ENCODE assay signal across 1 cellular context in the genomic region with DNA sequence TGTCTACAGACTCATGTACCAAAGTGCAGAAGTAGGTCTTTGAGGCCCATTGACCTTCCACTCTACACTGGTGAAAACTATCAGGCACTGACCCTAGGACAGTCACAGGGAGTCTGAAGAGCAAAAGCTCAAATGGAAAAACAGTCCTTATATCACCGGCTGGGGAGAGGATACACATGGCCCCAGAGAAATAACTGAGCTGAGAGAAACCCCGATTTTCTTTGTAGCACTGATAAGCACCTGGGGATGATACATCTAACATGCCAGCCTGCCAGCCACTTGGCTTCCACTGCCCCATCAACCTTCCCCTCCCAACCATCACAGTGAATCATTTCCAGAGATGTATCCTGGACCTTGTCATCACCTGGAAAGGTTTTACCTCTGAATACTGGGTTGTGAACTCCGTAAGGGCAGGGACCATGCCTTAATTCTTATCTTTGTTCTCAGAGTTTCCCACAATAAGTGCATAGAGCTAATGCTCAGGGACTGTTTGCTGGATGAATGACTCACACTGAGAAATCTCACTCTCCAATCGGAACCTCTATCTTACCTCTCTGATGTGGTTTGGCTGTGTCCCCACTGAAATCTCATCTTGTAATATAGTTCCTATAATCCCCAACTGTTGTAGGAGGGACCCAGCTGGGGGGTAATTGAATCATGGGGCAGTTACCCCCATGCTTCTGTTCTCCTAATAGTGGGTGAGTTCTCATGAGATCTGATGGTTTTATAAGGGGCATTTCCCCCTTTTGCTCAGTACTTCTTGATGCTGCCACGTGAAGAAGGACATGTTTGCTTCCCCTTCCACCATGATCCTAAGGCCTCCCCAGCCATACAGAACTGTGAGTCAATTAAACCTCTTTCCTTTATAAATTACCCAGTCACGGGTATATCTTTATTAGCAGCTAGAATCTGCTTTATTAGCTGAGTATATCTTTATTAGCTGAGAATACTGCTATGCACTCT.
A peak's percentile ranks its signal among the peaks of the same experiment; 100 is the strongest.
TF ChIP-seq lines count a peak whose summit lies in the region.

No MANE protein-coding gene starts in this region.

TF ChIP-seq in HepG2, 621 proteins besides CTCF, POLR2A, EP300 and RAD21 (continued from another document and continues in another):
- TF ChIP-seq, protein P1, sequence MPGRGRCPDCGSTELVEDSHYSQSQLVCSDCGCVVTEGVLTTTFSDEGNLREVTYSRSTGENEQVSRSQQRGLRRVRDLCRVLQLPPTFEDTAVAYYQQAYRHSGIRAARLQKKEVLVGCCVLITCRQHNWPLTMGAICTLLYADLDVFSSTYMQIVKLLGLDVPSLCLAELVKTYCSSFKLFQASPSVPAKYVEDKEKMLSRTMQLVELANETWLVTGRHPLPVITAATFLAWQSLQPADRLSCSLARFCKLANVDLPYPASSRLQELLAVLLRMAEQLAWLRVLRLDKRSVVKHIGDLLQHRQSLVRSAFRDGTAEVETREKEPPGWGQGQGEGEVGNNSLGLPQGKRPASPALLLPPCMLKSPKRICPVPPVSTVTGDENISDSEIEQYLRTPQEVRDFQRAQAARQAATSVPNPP (CRISPR knock-in tag; IDR thresholded peaks at IDR 0.05): 0 out of 2 replicates have a peak, but pooled peaks have one; percentile 27
- TF ChIP-seq GABPB1 (CRISPR knock-in tag; IDR thresholded peaks at IDR 0.05) (no peak; the same call in 1 of the 2 replicates), ZNF44 (CRISPR knock-in tag; IDR thresholded peaks at IDR 0.05) (no peak), MIER3 (CRISPR knock-in tag; IDR thresholded peaks at IDR 0.05; ENCODE audit: borderline replicate concordance) (peak; percentile 80; the same call in 1 of the 2 replicates), ZNF547 (CRISPR knock-in tag; IDR thresholded peaks at IDR 0.05) (no peak), HMG20A (CRISPR knock-in tag; IDR thresholded peaks at IDR 0.05; ENCODE audit: borderline replicate concordance) (peak; percentile 100), MLLT10 (CRISPR knock-in tag; IDR thresholded peaks at IDR 0.05) (no peak), HNF4G (IDR thresholded peaks at IDR 0.05; ENCODE audit: borderline replicate concordance, low read depth, low read length) (peak; percentile 74), HNF4G (CRISPR knock-in tag; IDR thresholded peaks at IDR 0.05; ENCODE audit: borderline replicate concordance, low read depth) (peak; percentile 77; the same call in 1 of the 2 replicates), ATF1 (CRISPR knock-in tag; IDR thresholded peaks at IDR 0.05) (peak; percentile 9; the same call in 1 of the 2 replicates), ZNF780A (CRISPR knock-in tag; IDR thresholded peaks at IDR 0.05) (peak; percentile 48; the same call in 1 of the 2 replicates), ZNF644 (CRISPR knock-in tag; IDR thresholded peaks at IDR 0.05; ENCODE audit: low read depth) (peak; percentile 84; the same call in 1 of the 2 replicates), MIXL1 (CRISPR knock-in tag; IDR thresholded peaks at IDR 0.05) (0 out of 2 replicates have a peak, but pooled peaks have one; percentile 10), ZNF766 (CRISPR knock-in tag; IDR thresholded peaks at IDR 0.05; ENCODE audit: borderline replicate concordance) (no peak), PRMT3 (CRISPR knock-in tag; IDR thresholded peaks at IDR 0.05; ENCODE audit: borderline replicate concordance, low read depth) (no peak), ISL2 (CRISPR knock-in tag; IDR thresholded peaks at IDR 0.05) (peak; percentile 98), HNRNPUL1 (IDR thresholded peaks at IDR 0.05; ENCODE audit: low read depth, low read length) (0 out of 2 replicates have a peak, but pooled peaks have one; percentile 60), NFATC3 (CRISPR knock-in tag; IDR thresholded peaks at IDR 0.05) (no peak), SIX1 (CRISPR knock-in tag; IDR thresholded peaks at IDR 0.05; ENCODE audit: borderline replicate concordance) (peak; percentile 92; the same call in 1 of the 2 replicates), ZNF589 (CRISPR knock-in tag; conservative IDR thresholded peaks at IDR 0.05) (0 out of 2 replicates have a peak, but pooled peaks have one; percentile 60), SP1 (IDR thresholded peaks at IDR 0.05) (no peak), SP1 (CRISPR knock-in tag; IDR thresholded peaks at IDR 0.05) (0 out of 2 replicates have a peak, but pooled peaks have one; percentile 29)
- TF ChIP-seq, protein P2, sequence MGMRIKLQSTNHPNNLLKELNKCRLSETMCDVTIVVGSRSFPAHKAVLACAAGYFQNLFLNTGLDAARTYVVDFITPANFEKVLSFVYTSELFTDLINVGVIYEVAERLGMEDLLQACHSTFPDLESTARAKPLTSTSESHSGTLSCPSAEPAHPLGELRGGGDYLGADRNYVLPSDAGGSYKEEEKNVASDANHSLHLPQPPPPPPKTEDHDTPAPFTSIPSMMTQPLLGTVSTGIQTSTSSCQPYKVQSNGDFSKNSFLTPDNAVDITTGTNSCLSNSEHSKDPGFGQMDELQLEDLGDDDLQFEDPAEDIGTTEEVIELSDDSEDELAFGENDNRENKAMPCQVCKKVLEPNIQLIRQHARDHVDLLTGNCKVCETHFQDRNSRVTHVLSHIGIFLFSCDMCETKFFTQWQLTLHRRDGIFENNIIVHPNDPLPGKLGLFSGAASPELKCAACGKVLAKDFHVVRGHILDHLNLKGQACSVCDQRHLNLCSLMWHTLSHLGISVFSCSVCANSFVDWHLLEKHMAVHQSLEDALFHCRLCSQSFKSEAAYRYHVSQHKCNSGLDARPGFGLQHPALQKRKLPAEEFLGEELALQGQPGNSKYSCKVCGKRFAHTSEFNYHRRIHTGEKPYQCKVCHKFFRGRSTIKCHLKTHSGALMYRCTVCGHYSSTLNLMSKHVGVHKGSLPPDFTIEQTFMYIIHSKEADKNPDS (CRISPR knock-in tag; IDR thresholded peaks at IDR 0.05): 0 out of 2 replicates have a peak, but pooled peaks have one; percentile 50
- TF ChIP-seq, protein P3, sequence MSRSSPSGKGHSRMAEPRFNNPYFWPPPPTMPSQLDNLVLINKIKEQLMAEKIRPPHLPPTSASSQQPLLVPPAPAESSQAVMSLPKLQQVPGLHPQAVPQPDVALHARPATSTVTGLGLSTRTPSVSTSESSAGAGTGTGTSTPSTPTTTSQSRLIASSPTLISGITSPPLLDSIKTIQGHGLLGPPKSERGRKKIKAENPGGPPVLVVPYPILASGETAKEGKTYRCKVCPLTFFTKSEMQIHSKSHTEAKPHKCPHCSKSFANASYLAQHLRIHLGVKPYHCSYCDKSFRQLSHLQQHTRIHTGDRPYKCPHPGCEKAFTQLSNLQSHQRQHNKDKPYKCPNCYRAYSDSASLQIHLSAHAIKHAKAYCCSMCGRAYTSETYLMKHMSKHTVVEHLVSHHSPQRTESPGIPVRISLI (CRISPR knock-in tag; IDR thresholded peaks at IDR 0.05; ENCODE audit: borderline replicate concordance): no peak
- TF ChIP-seq, protein P4, sequence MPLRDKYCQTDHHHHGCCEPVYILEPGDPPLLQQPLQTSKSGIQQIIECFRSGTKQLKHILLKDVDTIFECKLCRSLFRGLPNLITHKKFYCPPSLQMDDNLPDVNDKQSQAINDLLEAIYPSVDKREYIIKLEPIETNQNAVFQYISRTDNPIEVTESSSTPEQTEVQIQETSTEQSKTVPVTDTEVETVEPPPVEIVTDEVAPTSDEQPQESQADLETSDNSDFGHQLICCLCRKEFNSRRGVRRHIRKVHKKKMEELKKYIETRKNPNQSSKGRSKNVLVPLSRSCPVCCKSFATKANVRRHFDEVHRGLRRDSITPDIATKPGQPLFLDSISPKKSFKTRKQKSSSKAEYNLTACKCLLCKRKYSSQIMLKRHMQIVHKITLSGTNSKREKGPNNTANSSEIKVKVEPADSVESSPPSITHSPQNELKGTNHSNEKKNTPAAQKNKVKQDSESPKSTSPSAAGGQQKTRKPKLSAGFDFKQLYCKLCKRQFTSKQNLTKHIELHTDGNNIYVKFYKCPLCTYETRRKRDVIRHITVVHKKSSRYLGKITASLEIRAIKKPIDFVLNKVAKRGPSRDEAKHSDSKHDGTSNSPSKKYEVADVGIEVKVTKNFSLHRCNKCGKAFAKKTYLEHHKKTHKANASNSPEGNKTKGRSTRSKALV (CRISPR knock-in tag; IDR thresholded peaks at IDR 0.05): 0 out of 2 replicates have a peak, but pooled peaks have one; percentile 42
- TF ChIP-seq, protein P5, sequence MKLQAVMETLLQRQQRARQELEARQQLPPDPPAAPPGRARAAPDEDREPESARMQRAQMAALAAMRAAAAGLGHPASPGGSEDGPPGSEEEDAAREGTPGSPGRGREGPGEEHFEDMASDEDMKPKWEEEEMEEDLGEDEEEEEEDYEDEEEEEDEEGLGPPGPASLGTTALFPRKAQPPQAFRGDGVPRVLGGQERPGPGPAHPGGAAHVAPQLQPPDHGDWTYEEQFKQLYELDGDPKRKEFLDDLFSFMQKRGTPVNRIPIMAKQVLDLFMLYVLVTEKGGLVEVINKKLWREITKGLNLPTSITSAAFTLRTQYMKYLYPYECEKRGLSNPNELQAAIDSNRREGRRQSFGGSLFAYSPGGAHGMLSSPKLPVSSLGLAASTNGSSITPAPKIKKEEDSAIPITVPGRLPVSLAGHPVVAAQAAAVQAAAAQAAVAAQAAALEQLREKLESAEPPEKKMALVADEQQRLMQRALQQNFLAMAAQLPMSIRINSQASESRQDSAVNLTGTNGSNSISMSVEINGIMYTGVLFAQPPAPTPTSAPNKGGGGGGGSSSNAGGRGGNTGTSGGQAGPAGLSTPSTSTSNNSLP (IDR thresholded peaks at IDR 0.05; ENCODE audit: low read depth, low read length): peak; percentile 73; the same call in 1 of the 2 replicates
- TF ChIP-seq, protein P6, sequence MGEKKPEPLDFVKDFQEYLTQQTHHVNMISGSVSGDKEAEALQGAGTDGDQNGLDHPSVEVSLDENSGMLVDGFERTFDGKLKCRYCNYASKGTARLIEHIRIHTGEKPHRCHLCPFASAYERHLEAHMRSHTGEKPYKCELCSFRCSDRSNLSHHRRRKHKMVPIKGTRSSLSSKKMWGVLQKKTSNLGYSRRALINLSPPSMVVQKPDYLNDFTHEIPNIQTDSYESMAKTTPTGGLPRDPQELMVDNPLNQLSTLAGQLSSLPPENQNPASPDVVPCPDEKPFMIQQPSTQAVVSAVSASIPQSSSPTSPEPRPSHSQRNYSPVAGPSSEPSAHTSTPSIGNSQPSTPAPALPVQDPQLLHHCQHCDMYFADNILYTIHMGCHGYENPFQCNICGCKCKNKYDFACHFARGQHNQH (CRISPR knock-in tag; IDR thresholded peaks at IDR 0.05): peak; percentile 70
- TF ChIP-seq, protein P7, sequence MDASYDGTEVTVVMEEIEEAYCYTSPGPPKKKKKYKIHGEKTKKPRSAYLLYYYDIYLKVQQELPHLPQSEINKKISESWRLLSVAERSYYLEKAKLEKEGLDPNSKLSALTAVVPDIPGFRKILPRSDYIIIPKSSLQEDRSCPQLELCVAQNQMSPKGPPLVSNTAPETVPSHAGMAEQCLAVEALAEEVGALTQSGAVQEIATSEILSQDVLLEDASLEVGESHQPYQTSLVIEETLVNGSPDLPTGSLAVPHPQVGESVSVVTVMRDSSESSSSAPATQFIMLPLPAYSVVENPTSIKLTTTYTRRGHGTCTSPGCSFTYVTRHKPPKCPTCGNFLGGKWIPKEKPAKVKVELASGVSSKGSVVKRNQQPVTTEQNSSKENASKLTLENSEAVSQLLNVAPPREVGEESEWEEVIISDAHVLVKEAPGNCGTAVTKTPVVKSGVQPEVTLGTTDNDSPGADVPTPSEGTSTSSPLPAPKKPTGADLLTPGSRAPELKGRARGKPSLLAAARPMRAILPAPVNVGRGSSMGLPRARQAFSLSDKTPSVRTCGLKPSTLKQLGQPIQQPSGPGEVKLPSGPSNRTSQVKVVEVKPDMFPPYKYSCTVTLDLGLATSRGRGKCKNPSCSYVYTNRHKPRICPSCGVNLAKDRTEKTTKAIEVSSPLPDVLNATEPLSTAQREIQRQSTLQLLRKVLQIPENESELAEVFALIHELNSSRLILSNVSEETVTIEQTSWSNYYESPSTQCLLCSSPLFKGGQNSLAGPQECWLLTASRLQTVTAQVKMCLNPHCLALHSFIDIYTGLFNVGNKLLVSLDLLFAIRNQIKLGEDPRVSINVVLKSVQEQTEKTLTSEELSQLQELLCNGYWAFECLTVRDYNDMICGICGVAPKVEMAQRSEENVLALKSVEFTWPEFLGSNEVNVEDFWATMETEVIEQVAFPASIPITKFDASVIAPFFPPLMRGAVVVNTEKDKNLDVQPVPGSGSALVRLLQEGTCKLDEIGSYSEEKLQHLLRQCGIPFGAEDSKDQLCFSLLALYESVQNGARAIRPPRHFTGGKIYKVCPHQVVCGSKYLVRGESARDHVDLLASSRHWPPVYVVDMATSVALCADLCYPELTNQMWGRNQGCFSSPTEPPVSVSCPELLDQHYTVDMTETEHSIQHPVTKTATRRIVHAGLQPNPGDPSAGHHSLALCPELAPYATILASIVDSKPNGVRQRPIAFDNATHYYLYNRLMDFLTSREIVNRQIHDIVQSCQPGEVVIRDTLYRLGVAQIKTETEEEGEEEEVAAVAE (CRISPR knock-in tag; IDR thresholded peaks at IDR 0.05; ENCODE audit: borderline replicate concordance): no peak; the same call in 1 of the 2 replicates
- TF ChIP-seq, protein P8, sequence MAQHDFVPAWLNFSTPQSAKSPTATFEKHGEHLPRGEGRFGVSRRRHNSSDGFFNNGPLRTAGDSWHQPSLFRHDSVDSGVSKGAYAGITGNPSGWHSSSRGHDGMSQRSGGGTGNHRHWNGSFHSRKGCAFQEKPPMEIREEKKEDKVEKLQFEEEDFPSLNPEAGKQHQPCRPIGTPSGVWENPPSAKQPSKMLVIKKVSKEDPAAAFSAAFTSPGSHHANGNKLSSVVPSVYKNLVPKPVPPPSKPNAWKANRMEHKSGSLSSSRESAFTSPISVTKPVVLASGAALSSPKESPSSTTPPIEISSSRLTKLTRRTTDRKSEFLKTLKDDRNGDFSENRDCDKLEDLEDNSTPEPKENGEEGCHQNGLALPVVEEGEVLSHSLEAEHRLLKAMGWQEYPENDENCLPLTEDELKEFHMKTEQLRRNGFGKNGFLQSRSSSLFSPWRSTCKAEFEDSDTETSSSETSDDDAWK (CRISPR knock-in tag; IDR thresholded peaks at IDR 0.05): no peak
- TF ChIP-seq, protein P9, sequence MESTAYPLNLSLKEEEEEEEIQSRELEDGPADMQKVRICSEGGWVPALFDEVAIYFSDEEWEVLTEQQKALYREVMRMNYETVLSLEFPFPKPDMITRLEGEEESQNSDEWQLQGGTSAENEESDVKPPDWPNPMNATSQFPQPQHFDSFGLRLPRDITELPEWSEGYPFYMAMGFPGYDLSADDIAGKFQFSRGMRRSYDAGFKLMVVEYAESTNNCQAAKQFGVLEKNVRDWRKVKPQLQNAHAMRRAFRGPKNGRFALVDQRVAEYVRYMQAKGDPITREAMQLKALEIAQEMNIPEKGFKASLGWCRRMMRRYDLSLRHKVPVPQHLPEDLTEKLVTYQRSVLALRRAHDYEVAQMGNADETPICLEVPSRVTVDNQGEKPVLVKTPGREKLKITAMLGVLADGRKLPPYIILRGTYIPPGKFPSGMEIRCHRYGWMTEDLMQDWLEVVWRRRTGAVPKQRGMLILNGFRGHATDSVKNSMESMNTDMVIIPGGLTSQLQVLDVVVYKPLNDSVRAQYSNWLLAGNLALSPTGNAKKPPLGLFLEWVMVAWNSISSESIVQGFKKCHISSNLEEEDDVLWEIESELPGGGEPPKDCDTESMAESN (CRISPR knock-in tag; conservative IDR thresholded peaks at IDR 0.05): 0 out of 2 replicates have a peak, but pooled peaks have one; percentile 9
- TF ChIP-seq, protein P10, sequence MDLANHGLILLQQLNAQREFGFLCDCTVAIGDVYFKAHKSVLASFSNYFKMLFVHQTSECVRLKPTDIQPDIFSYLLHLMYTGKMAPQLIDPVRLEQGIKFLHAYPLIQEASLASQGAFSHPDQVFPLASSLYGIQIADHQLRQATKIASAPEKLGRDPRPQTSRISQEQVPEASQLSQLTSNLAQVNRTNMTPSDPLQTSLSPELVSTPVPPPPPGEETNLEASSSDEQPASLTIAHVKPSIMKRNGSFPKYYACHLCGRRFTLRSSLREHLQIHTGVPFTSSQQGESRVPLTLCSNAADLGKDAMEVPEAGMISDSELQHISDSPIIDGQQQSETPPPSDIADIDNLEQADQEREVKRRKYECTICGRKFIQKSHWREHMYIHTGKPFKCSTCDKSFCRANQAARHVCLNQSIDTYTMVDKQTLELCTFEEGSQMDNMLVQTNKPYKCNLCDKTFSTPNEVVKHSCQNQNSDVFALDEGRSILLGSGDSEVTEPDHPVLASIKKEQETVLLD (CRISPR knock-in tag; IDR thresholded peaks at IDR 0.05; ENCODE audit: low read depth): 0 out of 2 replicates have a peak, but pooled peaks have one; percentile 46
